Comparison of ENCODE assay signal across 1 cellular context in the genomic region with DNA sequence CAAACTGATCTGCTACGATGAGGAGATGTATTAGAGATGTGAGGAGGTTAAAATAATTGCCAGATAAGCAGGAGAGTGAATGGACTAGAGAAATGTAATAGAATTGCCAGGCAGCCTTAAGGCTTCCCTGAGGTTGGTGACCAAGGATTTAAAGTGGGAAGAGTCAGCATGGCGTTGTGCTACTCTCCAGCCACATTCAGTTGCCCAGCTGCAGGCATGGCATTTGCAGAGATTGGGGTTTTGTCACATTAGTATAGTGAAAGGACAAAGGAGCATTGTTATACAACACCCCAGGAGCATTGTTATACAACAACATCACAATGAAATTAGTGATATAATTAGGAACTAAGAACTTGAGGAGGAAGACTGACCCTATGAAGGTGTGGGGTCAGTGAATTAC.
TF ChIP-seq lines count a peak whose summit lies in the region.

No MANE protein-coding gene starts in this region.

TF ChIP-seq in K562, 482 proteins besides CTCF, POLR2A, EP300 and RAD21:
- TF ChIP-seq ZNF398 (CRISPR knock-in tag; IDR thresholded peaks at IDR 0.05) = no peak
- no peak for TF ChIP-seq NRF1 (conservative IDR thresholded peaks at IDR 0.05 in 1 of 2, IDR thresholded peaks at IDR 0.05 in 1 of 2)
- no peak for TF ChIP-seq ZNF778 (CRISPR knock-in tag; IDR thresholded peaks at IDR 0.05)
- TF ChIP-seq PHTF2 (CRISPR knock-in tag; IDR thresholded peaks at IDR 0.05) = no peak
- TF ChIP-seq SNAPC5 (CRISPR knock-in tag; IDR thresholded peaks at IDR 0.05) = no peak
- TF ChIP-seq CREB5 (CRISPR knock-in tag; IDR thresholded peaks at IDR 0.05) = no peak
- TF ChIP-seq ZNF699 (CRISPR knock-in tag; IDR thresholded peaks at IDR 0.05; ENCODE audit: insufficient replicate concordance) = no peak
- TF ChIP-seq ARID3A (IDR thresholded peaks at IDR 0.05; ENCODE audit: borderline replicate concordance, low read depth, low read length) = no peak
- TF ChIP-seq NEUROD1 (IDR thresholded peaks at IDR 0.05; ENCODE audit: borderline replicate concordance, low read depth, low read length, partially characterized antibody) = no peak
- no peak for TF ChIP-seq ZNF436 (CRISPR knock-in tag; IDR thresholded peaks at IDR 0.05)
TF ChIP-seq in K562: peak in this region for 0.
